In genomic region chr13:73394066-73394465, GRCh38 we compare ENCODE assay signal across 8 cellular contexts.
"Had no signal": no experiment of that assay in that cellular context is flagged by ENCODE, and none has a peak within 500 bp of the region (broad histone marks: within the 10 kb centered on the region; RNA-seq: fewer than 3 reads in every experiment).

No MANE protein-coding gene starts in this region.

- FAIRE-seq: H1, H54, HTR-8/SVneo, K562 had no signal

- H3K4me2 ChIP-seq: GM23338 had no signal

- DNase-seq: H9, HCEC 1CT, IMR-90 had no signal

- H2AFZ ChIP-seq: GM23338 had no signal

- ATAC-seq: GM23338, K562 had no signal

- H3K4me3 ChIP-seq: GM23338, K562 had no signal
